In genomic region chr20:8132015-8132631, GRCh38 we compare ENCODE assay signal across 8 cellular contexts. TPM values are rescaled to one million over a fixed set of nuclear protein-coding genes. Genes with fewer than 3 reads are reported as not detected.
DNase-seq lines count a peak whose midpoint lies in the region; TF ChIP-seq lines count a peak whose summit lies in the region.

Gene PLCB1, plus strand, starts transcription at chr20:8132266. Its CDS starts 386 bp downstream, at chr20:8132652.

- H3K27ac ChIP-seq in parathyroid adenoma (peak within 1 kb of the TSS; percentile 83), thyroid gland (peak within 1 kb of the TSS in 2 of 3 donors; percentile 50 to 53)

- peaks cover 26% of the 10 kb centered on the region for H3K79me2 ChIP-seq in parathyroid adenoma

- intact Hi-C loops in cardiac septum (cut with DNase I), result loop anchor here (2.0 to 10.0 kb wide), 6 partner anchors 85 to 589 kb away; no protein-coding TSS in a partner anchor
- intact Hi-C loops in thyroid gland (cut with DNase I), result loop anchor here (10.0 kb wide), 2 partner anchors 253 to 583 kb away; no protein-coding TSS in a partner anchor

- H3K36me3 ChIP-seq in adipocyte (ENCODE audit: control insufficient read depth, insufficient read depth, low read length, severe bottlenecking) (no peaks in the 10 kb centered on the region), parathyroid adenoma (ENCODE audit: control insufficient read depth, insufficient read depth, low read length) (no peaks in the 10 kb centered on the region), thyroid gland (no peaks in the 10 kb centered on the region)

- TF ChIP-seq POLR2A in thyroid gland (IDR thresholded peaks at IDR 0.05), result no peak

- no peaks in the 10 kb centered on the region for H3K27me3 ChIP-seq in adipocyte (replicated peaks; ENCODE audit: control insufficient read depth, insufficient read depth, low read length)
- H3K27me3 ChIP-seq in parathyroid adenoma (ENCODE audit: control insufficient read depth, insufficient read depth, low read length), result no peaks in the 10 kb centered on the region
- H3K27me3 ChIP-seq in thyroid gland, result no peaks in the 10 kb centered on the region

- TF ChIP-seq CTCF in parathyroid adenoma (IDR thresholded peaks at IDR 0.05) (peak; percentile 87), thyroid gland (IDR thresholded peaks at IDR 0.05) (peak; percentile 68 to 97 (median 77))

- H3K4me3 ChIP-seq in adipocyte (ENCODE audit: low read length) (peak within 1 kb of the TSS; percentile 86), parathyroid adenoma (ENCODE audit: low read depth, low read length) (peak within 1 kb of the TSS; percentile 75), thyroid gland (replicated peaks in 1 of 3) (peak within 1 kb of the TSS in 2 of 3 donors; percentile 35 to 44)

- H3K9ac ChIP-seq in adipocyte (ENCODE audit: low read length), result peak within 1 kb of the TSS; percentile 78
- peak within 1 kb of the TSS; percentile 15 for H3K9ac ChIP-seq in parathyroid adenoma

- H3K9me3 ChIP-seq in adipocyte (ENCODE audit: control insufficient read depth, low read length), result no peaks in the 10 kb centered on the region
- H3K9me3 ChIP-seq in parathyroid adenoma (ENCODE audit: control insufficient read depth, low read length), result no peaks in the 10 kb centered on the region
- H3K9me3 ChIP-seq in thyroid gland, result no peaks in the 10 kb centered on the region

- peak within 1 kb of the TSS; percentile 85 for H3K4me2 ChIP-seq in parathyroid adenoma (ENCODE audit: low read length)

- 0% methylated on average over 1 to 21 of the region's 71 CpGs for WGBS in thyroid gland, 2 donors

- peak; percentile 86 for DNase-seq in ELF-1 (ENCODE audit: low read depth, low spot score)
- DNase-seq in HCEC 1CT, result peak; percentile 83
- DNase-seq in NAMALWA (ENCODE audit: low spot score), result peak; percentile 61
- peak; percentile 36 to 61 for DNase-seq in SW 1271 (lab: John Stamatoyannopoulos, UW)
- peak; percentile 97 for DNase-seq in adipocyte (ENCODE audit: low read depth)
- DNase-seq in cardiac septum (ENCODE audit: low spot score), result peak; percentile 92
- DNase-seq in thyroid gland, result peak; percentile 80 to 82

- H3K4me1 ChIP-seq in adipocyte (ENCODE audit: control insufficient read depth, insufficient read depth, low read length) (peaks cover 5% of the 10 kb centered on the region), parathyroid adenoma (peaks cover 17% of the 10 kb centered on the region), thyroid gland (peaks cover 7 to 10% of the 10 kb centered on the region in 2 donors)

- H2AFZ ChIP-seq in parathyroid adenoma, result peak within 1 kb of the TSS; percentile 100

RNA-seq across cellular contexts. Expression of gene PLCB1, which starts in this region (rescaled TPM):
- total RNA-seq in cardiac septum (7.3 TPM), thyroid gland (10 to 100 TPM in 2 of 4 donors, 1 to 10 TPM in 2; 7.3 to 14.1 (median 11.0) TPM)

Comparison
In these comparisons a context has a peak if more than half of its experiments do, and no peak if none do; other contexts are left out.
1. Peak in every context shown above with its lines: DNase-seq, H3K4me3 ChIP-seq and H3K27ac ChIP-seq.